ENCODE assay signal across 7 cellular contexts in genomic region chr2:230925879-230926765, GRCh38.
DNase-seq lines count a peak whose midpoint lies in the region; ATAC-seq lines count a peak whose summit lies in the region.

No MANE protein-coding gene starts in this region.

- DNase-seq in activated T-cell treated with anti-CD3 and anti-CD28 coated beads for 48 hours (ENCODE audit: low read depth) (peak; percentile 41), KG1 (lab: John Stamatoyannopoulos, UW) (no peak), SHP77 treated with DMSO at 0.1 percent for 48 hours (lab: John Stamatoyannopoulos, UW) (no peak)
- DNase-seq in stimulated activated CD4-positive, alpha-beta T cell treated with anti-CD3 and anti-CD28 coated beads, Interleukin-12 subunit alpha, Interleukin-12 subunit beta, amount 100 ng/mL, for 4 hours, result peak; percentile 37

- ATAC-seq in GM19043 (IDR thresholded peaks at IDR 0.05; ENCODE audit: low read depth, unreplicated experiment) (peak; percentile 29), HG02885 (IDR thresholded peaks at IDR 0.05; ENCODE audit: poor library complexity, unreplicated experiment) (peak; percentile 32), GM18519 (IDR thresholded peaks at IDR 0.05; ENCODE audit: low FRiP score, unreplicated experiment) (no peak)

Comparison
In these comparisons a context has a peak if more than half of its experiments do, and no peak if none do; other contexts are left out.
1. DNase-seq: peak in activated T-cell treated with anti-CD3 and anti-CD28 coated beads for 48 hours (single experiment) and stimulated activated CD4-positive, alpha-beta T cell treated with anti-CD3 and anti-CD28 coated beads, Interleukin-12 subunit alpha, Interleukin-12 subunit beta, amount 100 ng/mL, for 4 hours (single experiment); none in KG1 (single experiment) and SHP77 treated with DMSO at 0.1 percent for 48 hours (single experiment).